ENCODE assay signal across 13 cellular contexts in the genomic region with DNA sequence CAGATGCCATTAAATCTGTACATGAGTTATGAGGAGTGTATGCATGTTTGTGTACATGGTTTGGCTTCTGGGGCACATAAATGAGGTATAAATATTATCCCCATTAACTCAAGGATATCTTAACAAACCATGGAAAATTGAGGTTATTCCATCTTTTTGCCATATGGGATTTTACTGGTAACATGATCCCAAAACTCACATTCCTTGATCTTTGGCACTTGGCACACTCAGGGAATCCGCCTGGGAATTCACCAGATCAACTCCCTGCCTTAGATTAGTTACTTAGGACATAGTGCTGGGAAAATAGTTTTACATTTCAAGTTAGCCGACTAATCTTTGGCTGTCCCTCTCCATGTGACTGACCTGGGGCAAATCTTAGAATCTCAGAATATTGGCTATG. TPM values are rescaled to one million over a fixed set of nuclear protein-coding genes. Genes with fewer than 3 reads are reported as not detected.
A peak's percentile ranks its signal among the peaks of the same experiment; 100 is the strongest.
DNase-seq lines count a peak whose midpoint lies in the region; ATAC-seq and TF ChIP-seq lines count a peak whose summit lies in the region.
"Had no signal": no experiment of that assay in that cellular context is flagged by ENCODE, and none has a peak within 500 bp of the region (broad histone marks: within the 10 kb centered on the region; RNA-seq: fewer than 3 reads in every experiment).

No MANE protein-coding gene starts in this region.

- no peaks in the 10 kb centered on the region for H3K27me3 Mint-ChIP-seq in CD8-positive, alpha-beta memory T cell
- no peaks in the 10 kb centered on the region for H3K27me3 Mint-ChIP-seq in endodermal cell (ENCODE audit: insufficient read depth)

- H3K27ac Mint-ChIP-seq in CD8-positive, alpha-beta memory T cell, result peak overlapping the region in 7 of 8 donors; percentile 75 to 97 (median 93)
- H3K27ac Mint-ChIP-seq in endodermal cell, result no peak overlapping the region

- H4K20me1 ChIP-seq in osteoblast (ENCODE audit: insufficient read depth, low read length), result no peaks in the 10 kb centered on the region

- H3K4me1 ChIP-seq in CD8-positive, alpha-beta memory T cell (ENCODE audit: insufficient read depth, low read length), result peaks cover 38% of the 10 kb centered on the region
- peaks cover 5% of the 10 kb centered on the region for H3K4me1 ChIP-seq in endodermal cell (ENCODE audit: control insufficient read depth, insufficient read depth, low read length)
- peaks cover 54% of the 10 kb centered on the region for H3K4me1 ChIP-seq in osteoblast (ENCODE audit: insufficient read depth, low read length)

- peak overlapping the region; percentile 85 for H3K4me2 ChIP-seq in osteoblast (ENCODE audit: insufficient read depth, low read length)
- H3K4me2 ChIP-seq: smooth muscle cell had no signal

- H2AFZ ChIP-seq in osteoblast (ENCODE audit: low read length), result peak overlapping the region; percentile 1

- no peaks in the 10 kb centered on the region for H3K27me3 ChIP-seq in CD8-positive, alpha-beta memory T cell (ENCODE audit: insufficient read depth, low read length, poor library complexity, severe bottlenecking)
- H3K27me3 ChIP-seq in endodermal cell (ENCODE audit: control insufficient read depth, insufficient read depth, low read length, poor library complexity, severe bottlenecking) (no peaks in the 10 kb centered on the region), osteoblast (ENCODE audit: insufficient read depth, low read length) (no peaks in the 10 kb centered on the region)
- H3K27me3 ChIP-seq: cardiac muscle cell had no signal

- no peak for DNase-seq in CD8-positive, alpha-beta memory T cell
- peak; percentile 84 for DNase-seq in RPMI7951 (ENCODE audit: low read depth)
- DNase-seq in endodermal cell, result peak; percentile 17
- DNase-seq in osteoblast (ENCODE audit: insufficient read length, low spot score, missing footprints), result no peak
- DNase-seq in erythroblast (lab: John Stamatoyannopoulos, UW), result no peak
- no peak for DNase-seq in cortex of kidney (lab: John Stamatoyannopoulos, UW)
- DNase-seq: DMS153, NCI-H524 treated with DMSO at 0.1 percent for 48 hours had no signal

- H3K4me3 ChIP-seq in CD8-positive, alpha-beta memory T cell (ENCODE audit: low read length), result no peak overlapping the region
- no peak overlapping the region for H3K4me3 ChIP-seq in endodermal cell (ENCODE audit: low read length)
- peak overlapping the region; percentile 55 for H3K4me3 ChIP-seq in osteoblast (ENCODE audit: insufficient read depth, low read length)
- H3K4me3 ChIP-seq: cardiac muscle cell, lung, smooth muscle cell had no signal

- H3K4me1 Mint-ChIP-seq in CD8-positive, alpha-beta memory T cell, result peaks cover 37 to 59% (median 58%) of the 10 kb centered on the region in 3 donors
- peaks cover 41% of the 10 kb centered on the region for H3K4me1 Mint-ChIP-seq in endodermal cell

- peaks cover 0 to 6% (median 4%) of the 10 kb centered on the region in 3 donors for H3K36me3 Mint-ChIP-seq in CD8-positive, alpha-beta memory T cell
- H3K36me3 Mint-ChIP-seq in endodermal cell (ENCODE audit: low read depth), result peaks cover 3% of the 10 kb centered on the region

- TF ChIP-seq CTCF in endodermal cell (conservative IDR thresholded peaks at IDR 0.05) (no peak), osteoblast (IDR thresholded peaks at IDR 0.05; ENCODE audit: extremely low read depth, low read depth, low read length) (no peak)

- H3K4me3 Mint-ChIP-seq in CD8-positive, alpha-beta memory T cell, result no peak overlapping the region
- H3K4me3 Mint-ChIP-seq in endodermal cell, result no peak overlapping the region

- H3K9me3 Mint-ChIP-seq in CD8-positive, alpha-beta memory T cell, result no peaks in the 10 kb centered on the region
- H3K9me3 Mint-ChIP-seq in endodermal cell, result no peaks in the 10 kb centered on the region

- no peak overlapping the region for H3K9ac ChIP-seq in endodermal cell (ENCODE audit: extremely low read depth, low read length, poor library complexity, severe bottlenecking)

- POLR2A ChIA-PET in CD8-positive, alpha-beta memory T cell (lab: Charles Lee), result interaction anchor here (0.6 to 4.5 kb wide), 3 partner anchors 19 to 377 kb away, joined by 4 to 63 read pairs (median 7); partner anchors contain the start of genes BORCS5 and CDKN1B

- no peak for ATAC-seq in GM21529 (IDR thresholded peaks at IDR 0.05; ENCODE audit: unreplicated experiment)
- ATAC-seq in GM21390 (IDR thresholded peaks at IDR 0.05; ENCODE audit: unreplicated experiment), result no peak

- no peak overlapping the region for H3K27ac ChIP-seq in CD8-positive, alpha-beta memory T cell (ENCODE audit: low read depth, low read length)
- H3K27ac ChIP-seq in endodermal cell (ENCODE audit: low read depth, low read length) (no peak overlapping the region), osteoblast (ENCODE audit: low read depth, low read length) (peak overlapping the region; percentile 96)

- CTCF ChIA-PET in CD8-positive, alpha-beta memory T cell (lab: Charles Lee), result interaction anchor here (3.6 to 5.1 kb wide), 3 partner anchors 13 to 89 kb away, joined by 56 to 86 read pairs (median 56); partner anchors contain the start of gene CDKN1B

- 97 to 100% methylated on average over 2 of the region's 2 CpGs for WGBS in endodermal cell (ENCODE audit: insufficient coverage in 1 of 2, insufficient read length in 1 of 2), 2 experiments

- H3K36me3 ChIP-seq in CD8-positive, alpha-beta memory T cell (ENCODE audit: insufficient read depth, low read length), result no peaks in the 10 kb centered on the region
- H3K36me3 ChIP-seq in endodermal cell (ENCODE audit: control insufficient read depth, insufficient read depth, low read length) (peaks cover 4% of the 10 kb centered on the region), osteoblast (ENCODE audit: insufficient read depth, low read length) (no peaks in the 10 kb centered on the region)
- H3K36me3 ChIP-seq: cardiac muscle cell had no signal

- H3K9me3 ChIP-seq in CD8-positive, alpha-beta memory T cell (ENCODE audit: low read length), result no peaks in the 10 kb centered on the region
- H3K9me3 ChIP-seq in endodermal cell (ENCODE audit: control insufficient read depth, low read length), result no peaks in the 10 kb centered on the region
- H3K9me3 ChIP-seq in osteoblast (ENCODE audit: low read depth, low read length), result no peaks in the 10 kb centered on the region

- no peak for TF ChIP-seq POLR2A in erythroblast (IDR thresholded peaks at IDR 0.05; ENCODE audit: low read length)

- H3K79me2 ChIP-seq in osteoblast (ENCODE audit: insufficient read depth, low read length), result peaks cover 63% of the 10 kb centered on the region

RNA-seq across cellular contexts. Expression of gene CDKN1B, which starts 16.9 kb away (rescaled TPM):
- total RNA-seq in CD8-positive, alpha-beta memory T cell, result 10 to 100 TPM; 47.1 to 48.7 TPM
- 10.0 TPM for polyA plus RNA-seq in CD8-positive, alpha-beta memory T cell
- total RNA-seq in RPMI7951 (2014; rRNA removed; shearing (Covaris generic)), result 26.6 and 30.8 TPM in 2 replicates
- total RNA-seq in endodermal cell, result 10 to 100 TPM; 40.1 to 63.9 TPM
- 52.2 TPM for polyA plus RNA-seq in endodermal cell (2013, experiment 1 of 2)
- 53.2 TPM for polyA plus RNA-seq in endodermal cell (2013, experiment 2 of 2)
- total RNA-seq in osteoblast, result 44.5 and 52.8 TPM in 2 replicates

RNA-seq across cellular contexts. Expression of gene GPR19, which starts 38.1 kb away (rescaled TPM):
- 1 to 10 TPM; 9.1 TPM for total RNA-seq in CD8-positive, alpha-beta memory T cell
- 1.3 TPM for polyA plus RNA-seq in CD8-positive, alpha-beta memory T cell
- total RNA-seq in RPMI7951 (2014; rRNA removed; shearing (Covaris generic)), result 2.2 and 3.6 TPM in 2 replicates
- 1 to 10 TPM; 5.4 to 7.2 TPM for total RNA-seq in endodermal cell
- 15.4 TPM for polyA plus RNA-seq in endodermal cell (2013, experiment 1 of 2)
- polyA plus RNA-seq in endodermal cell (2013, experiment 2 of 2), result 11.8 TPM
- total RNA-seq in osteoblast, result under 0.01 and 0.36 TPM in 2 replicates

RNA-seq across cellular contexts. Expression of gene APOLD1, which starts 51.4 kb away (rescaled TPM):
- total RNA-seq in CD8-positive, alpha-beta memory T cell, result 1 to 10 TPM; 2.7 TPM
- 0.68 TPM for polyA plus RNA-seq in CD8-positive, alpha-beta memory T cell
- total RNA-seq in RPMI7951 (2014; rRNA removed; shearing (Covaris generic)), result 12.6 and 12.7 TPM in 2 replicates
- total RNA-seq in endodermal cell (1 to 10 TPM; 1.8 to 3.2 TPM), osteoblast (3.2 and 3.3 TPM in 2 replicates)
- polyA plus RNA-seq in endodermal cell (2013, experiment 1 of 2), result 8.8 TPM
- 7.7 TPM for polyA plus RNA-seq in endodermal cell (2013, experiment 2 of 2)

Comparison
In these comparisons a context has a peak if more than half of its experiments do, and no peak if none do; other contexts are left out.
1. DNase-seq: peak in RPMI7951 (single experiment) and endodermal cell (single experiment); none in CD8-positive, alpha-beta memory T cell (0 of 5), osteoblast (single experiment), erythroblast (0 of 2) and cortex of kidney (single experiment).